ENCODE assay signal across 22 cellular contexts in genomic region chr5:83015676-83016075, GRCh38.
A peak's percentile ranks its signal among the peaks of the same experiment; 100 is the strongest.
DNase-seq lines count a peak whose midpoint lies in the region; ATAC-seq and TF ChIP-seq lines count a peak whose summit lies in the region.
"Had no signal": no experiment of that assay in that cellular context is flagged by ENCODE, and none has a peak within 500 bp of the region (broad histone marks: within the 10 kb centered on the region; RNA-seq: fewer than 3 reads in every experiment).

No MANE protein-coding gene starts in this region.

- H3K4me3 Mint-ChIP-seq in nephron = no peak overlapping the region
- H3K4me3 Mint-ChIP-seq in naive thymus-derived CD8-positive, alpha-beta T cell = no peak overlapping the region
- no peak overlapping the region for H3K4me3 Mint-ChIP-seq in effector memory CD8-positive, alpha-beta T cell
- H3K4me3 Mint-ChIP-seq: CD4-positive, alpha-beta memory T cell had no signal

- H3K27me3 ChIP-seq in cardiac muscle cell (no peaks in the 10 kb centered on the region), right atrium auricular region (no peaks in the 10 kb centered on the region)

- POLR2A ChIA-PET in naive thymus-derived CD8-positive, alpha-beta T cell (lab: Charles Lee) = no interaction called here

- H3K4me1 Mint-ChIP-seq in nephron = no peaks in the 10 kb centered on the region
- H3K4me1 Mint-ChIP-seq in naive thymus-derived CD8-positive, alpha-beta T cell = peaks cover 0 to 5% (median 0%) of the 10 kb centered on the region in 4 donors
- no peaks in the 10 kb centered on the region for H3K4me1 Mint-ChIP-seq in effector memory CD8-positive, alpha-beta T cell (ENCODE audit: low read depth in 2 of 2)
- H3K4me1 Mint-ChIP-seq: CD4-positive, alpha-beta memory T cell had no signal

- H3K36me3 ChIP-seq in cardiac muscle cell (no peaks in the 10 kb centered on the region), right atrium auricular region (no peaks in the 10 kb centered on the region)

- no peak for ATAC-seq in naive thymus-derived CD8-positive, alpha-beta T cell
- ATAC-seq in effector memory CD8-positive, alpha-beta T cell (replicated peaks) = no peak
- ATAC-seq: HepG2, Right ventricle myocardium inferior had no signal

- H3K27ac Mint-ChIP-seq in nephron = peak overlapping the region in 2 of 3 experiments; percentile 65 to 72
- no peak overlapping the region for H3K27ac Mint-ChIP-seq in naive thymus-derived CD8-positive, alpha-beta T cell
- no peak overlapping the region for H3K27ac Mint-ChIP-seq in effector memory CD8-positive, alpha-beta T cell
- H3K27ac Mint-ChIP-seq: CD4-positive, alpha-beta memory T cell had no signal

- H3K9me3 ChIP-seq in cardiac muscle cell (ENCODE audit: low read depth) = no peaks in the 10 kb centered on the region
- no peaks in the 10 kb centered on the region for H3K9me3 ChIP-seq in right atrium auricular region

- no peaks in the 10 kb centered on the region for H3K36me3 Mint-ChIP-seq in nephron (ENCODE audit: low read depth)
- H3K36me3 Mint-ChIP-seq in naive thymus-derived CD8-positive, alpha-beta T cell = peaks cover 0 to 5% (median 5%) of the 10 kb centered on the region in 3 donors
- no peaks in the 10 kb centered on the region for H3K36me3 Mint-ChIP-seq in effector memory CD8-positive, alpha-beta T cell (ENCODE audit: insufficient read depth)

- no peak for TF ChIP-seq CTCF in cardiac muscle cell (IDR thresholded peaks at IDR 0.05; ENCODE audit: low read depth, low read length)
- TF ChIP-seq CTCF in right atrium auricular region (IDR thresholded peaks at IDR 0.05) = no peak
- no peak for TF ChIP-seq CTCF in choroid plexus epithelial cell (conservative IDR thresholded peaks at IDR 0.05; ENCODE audit: low read depth, low read length)
- no peak for TF ChIP-seq CTCF in nephron (IDR thresholded peaks at IDR 0.05; ENCODE audit: unreplicated experiment in 3 of 3)

- H3K4me1 ChIP-seq in cardiac muscle cell (ENCODE audit: low read depth) (peaks cover 15% of the 10 kb centered on the region), right atrium auricular region (no peaks in the 10 kb centered on the region)

- DNase-seq in cardiac muscle cell (ENCODE audit: low read depth in 1 of 2, low spot score in 1 of 2) = peak in 1 of 2 donors; percentile 58
- DNase-seq in right atrium auricular region (ENCODE audit: low spot score) = no peak
- DNase-seq in choroid plexus epithelial cell (ENCODE audit: low read depth) = peak; percentile 23
- DNase-seq in naive thymus-derived CD8-positive, alpha-beta T cell = no peak
- DNase-seq in nucleus accumbens (lab: John Stamatoyannopoulos, UW) = no peak
- no peak for DNase-seq in effector memory CD8-positive, alpha-beta T cell
- no peak for DNase-seq in hepatic stellate cell (ENCODE audit: low spot score)
- DNase-seq: 8988T; Calu3; CD4-positive, alpha-beta memory T cell; DMS79; GDM1; GOT3; KG1; NCI-H1105; NCI-H1694; NCI-H2107; NCI-H226; NCI-H524 treated with DMSO at 0.1 percent for 48 hours had no signal

- H3K27ac ChIP-seq in cardiac muscle cell = peak overlapping the region; percentile 59
- no peak overlapping the region for H3K27ac ChIP-seq in right atrium auricular region

- peaks cover 7% of the 10 kb centered on the region for H3K9me3 Mint-ChIP-seq in nephron
- peaks cover 0 to 18% (median 3%) of the 10 kb centered on the region in 9 donors for H3K9me3 Mint-ChIP-seq in naive thymus-derived CD8-positive, alpha-beta T cell
- peaks cover 0 to 6% of the 10 kb centered on the region in 2 donors for H3K9me3 Mint-ChIP-seq in effector memory CD8-positive, alpha-beta T cell

- H3K4me3 ChIP-seq in cardiac muscle cell = no peak overlapping the region
- no peak overlapping the region for H3K4me3 ChIP-seq in right atrium auricular region
- H3K4me3 ChIP-seq in choroid plexus epithelial cell (ENCODE audit: low read depth, low read length) = no peak overlapping the region

- H3K27me3 Mint-ChIP-seq in nephron (ENCODE audit: low read depth) = peaks cover 2% of the 10 kb centered on the region
- no peaks in the 10 kb centered on the region for H3K27me3 Mint-ChIP-seq in naive thymus-derived CD8-positive, alpha-beta T cell
- peaks cover 0 to 5% of the 10 kb centered on the region in 2 donors for H3K27me3 Mint-ChIP-seq in effector memory CD8-positive, alpha-beta T cell
- H3K27me3 Mint-ChIP-seq: CD4-positive, alpha-beta memory T cell had no signal

Comparison
In these comparisons a context has a peak if more than half of its experiments do, and no peak if none do; other contexts are left out.
1. H3K27ac Mint-ChIP-seq: peak in nephron (2 of 3); none in naive thymus-derived CD8-positive, alpha-beta T cell (0 of 10) and effector memory CD8-positive, alpha-beta T cell (0 of 2).